ENCODE assay signal across 1 cellular context in genomic region chr2:37376421-37377186, GRCh38.
TF ChIP-seq lines count a peak whose summit lies in the region.

No MANE protein-coding gene starts in this region.

TF ChIP-seq in GM12878, 131 proteins besides CTCF, POLR2A, EP300 and RAD21 (continued from another document and continues in another):
- TF ChIP-seq, protein P1, sequence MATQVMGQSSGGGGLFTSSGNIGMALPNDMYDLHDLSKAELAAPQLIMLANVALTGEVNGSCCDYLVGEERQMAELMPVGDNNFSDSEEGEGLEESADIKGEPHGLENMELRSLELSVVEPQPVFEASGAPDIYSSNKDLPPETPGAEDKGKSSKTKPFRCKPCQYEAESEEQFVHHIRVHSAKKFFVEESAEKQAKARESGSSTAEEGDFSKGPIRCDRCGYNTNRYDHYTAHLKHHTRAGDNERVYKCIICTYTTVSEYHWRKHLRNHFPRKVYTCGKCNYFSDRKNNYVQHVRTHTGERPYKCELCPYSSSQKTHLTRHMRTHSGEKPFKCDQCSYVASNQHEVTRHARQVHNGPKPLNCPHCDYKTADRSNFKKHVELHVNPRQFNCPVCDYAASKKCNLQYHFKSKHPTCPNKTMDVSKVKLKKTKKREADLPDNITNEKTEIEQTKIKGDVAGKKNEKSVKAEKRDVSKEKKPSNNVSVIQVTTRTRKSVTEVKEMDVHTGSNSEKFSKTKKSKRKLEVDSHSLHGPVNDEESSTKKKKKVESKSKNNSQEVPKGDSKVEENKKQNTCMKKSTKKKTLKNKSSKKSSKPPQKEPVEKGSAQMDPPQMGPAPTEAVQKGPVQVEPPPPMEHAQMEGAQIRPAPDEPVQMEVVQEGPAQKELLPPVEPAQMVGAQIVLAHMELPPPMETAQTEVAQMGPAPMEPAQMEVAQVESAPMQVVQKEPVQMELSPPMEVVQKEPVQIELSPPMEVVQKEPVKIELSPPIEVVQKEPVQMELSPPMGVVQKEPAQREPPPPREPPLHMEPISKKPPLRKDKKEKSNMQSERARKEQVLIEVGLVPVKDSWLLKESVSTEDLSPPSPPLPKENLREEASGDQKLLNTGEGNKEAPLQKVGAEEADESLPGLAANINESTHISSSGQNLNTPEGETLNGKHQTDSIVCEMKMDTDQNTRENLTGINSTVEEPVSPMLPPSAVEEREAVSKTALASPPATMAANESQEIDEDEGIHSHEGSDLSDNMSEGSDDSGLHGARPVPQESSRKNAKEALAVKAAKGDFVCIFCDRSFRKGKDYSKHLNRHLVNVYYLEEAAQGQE (IDR thresholded peaks at IDR 0.05; ENCODE audit: low read depth, low read length): no peak
- TF ChIP-seq BACH1 (IDR thresholded peaks at IDR 0.05; ENCODE audit: borderline replicate concordance) (peak; percentile 80; the same call in 1 of the 2 replicates), EGR1 (IDR thresholded peaks at IDR 0.05; ENCODE audit: borderline replicate concordance in 1 of 2, low read depth in 2 of 2, low read length in 2 of 2) (no peak), MTA3 (IDR thresholded peaks at IDR 0.05; ENCODE audit: borderline replicate concordance, low read length) (peak; percentile 92), SKIL (IDR thresholded peaks at IDR 0.05; ENCODE audit: low read depth, poor library complexity, severe bottlenecking) (peak; percentile 100), NFIC (IDR thresholded peaks at IDR 0.05; ENCODE audit: low read depth, low read length) (peak; percentile 97), SIX5 (IDR thresholded peaks at IDR 0.05; ENCODE audit: low read depth, low read length, severe bottlenecking) (no peak), KAT2A (conservative IDR thresholded peaks at IDR 0.05; ENCODE audit: control insufficient read depth, low read depth, low read length) (no peak), STAT3 (IDR thresholded peaks at IDR 0.05; ENCODE audit: low read depth, low read length) (peak; percentile 83), WRNIP1 (IDR thresholded peaks at IDR 0.05; ENCODE audit: borderline replicate concordance, low read depth, low read length) (no peak), MEF2B (IDR thresholded peaks at IDR 0.05; ENCODE audit: partially characterized antibody, poor library complexity, severe bottlenecking) (peak; percentile 93), BRCA1 (IDR thresholded peaks at IDR 0.05; ENCODE audit: low read depth, low read length) (no peak), YY1 (IDR thresholded peaks at IDR 0.05; ENCODE audit: low read depth, low read length) (no peak; the same call in 1 of the 2 replicates), STAT1 (conservative IDR thresholded peaks at IDR 0.05) (no peak), NR2F1 (conservative IDR thresholded peaks at IDR 0.05) (peak; percentile 96), DPF2 (IDR thresholded peaks at IDR 0.05) (peak; percentile 91), MXI1 (IDR thresholded peaks at IDR 0.05; ENCODE audit: low read depth, low read length) (0 out of 2 replicates have a peak, but pooled peaks have one; percentile 55), CBFB (IDR thresholded peaks at IDR 0.05; ENCODE audit: low read depth) (peak; percentile 83; the same call in 1 of the 2 replicates), CBX5 (IDR thresholded peaks at IDR 0.05; ENCODE audit: low read depth) (peak; percentile 79; the same call in 1 of the 2 replicates), SP1 (IDR thresholded peaks at IDR 0.05; ENCODE audit: low read depth, low read length) (peak; percentile 41), CUX1 (IDR thresholded peaks at IDR 0.05; ENCODE audit: insufficient replicate concordance, low read depth, low read length) (no peak), LARP7 (IDR thresholded peaks at IDR 0.05) (no peak), RAD51 (IDR thresholded peaks at IDR 0.05) (peak; percentile 22; the same call in 1 of the 2 replicates), SMAD1 (IDR thresholded peaks at IDR 0.05; ENCODE audit: low read depth, partially characterized antibody) (no peak), NFXL1 (IDR thresholded peaks at IDR 0.05; ENCODE audit: borderline replicate concordance) (no peak), CBX3 (IDR thresholded peaks at IDR 0.05; ENCODE audit: borderline replicate concordance, low read depth) (no peak), PRDM15 (CRISPR knock-in tag; IDR thresholded peaks at IDR 0.05) (no peak), ELK1 (IDR thresholded peaks at IDR 0.05; ENCODE audit: low read depth, low read length) (no peak; the same call in 1 of the 2 replicates), HDGF (IDR thresholded peaks at IDR 0.05) (no peak), ATF7 (IDR thresholded peaks at IDR 0.05; ENCODE audit: low read depth) (peak; percentile 89), RFX5 (IDR thresholded peaks at IDR 0.05; ENCODE audit: low read depth, low read length) (no peak), BMI1 (IDR thresholded peaks at IDR 0.05; ENCODE audit: borderline replicate concordance) (peak; percentile 74)
- TF ChIP-seq, protein P2, sequence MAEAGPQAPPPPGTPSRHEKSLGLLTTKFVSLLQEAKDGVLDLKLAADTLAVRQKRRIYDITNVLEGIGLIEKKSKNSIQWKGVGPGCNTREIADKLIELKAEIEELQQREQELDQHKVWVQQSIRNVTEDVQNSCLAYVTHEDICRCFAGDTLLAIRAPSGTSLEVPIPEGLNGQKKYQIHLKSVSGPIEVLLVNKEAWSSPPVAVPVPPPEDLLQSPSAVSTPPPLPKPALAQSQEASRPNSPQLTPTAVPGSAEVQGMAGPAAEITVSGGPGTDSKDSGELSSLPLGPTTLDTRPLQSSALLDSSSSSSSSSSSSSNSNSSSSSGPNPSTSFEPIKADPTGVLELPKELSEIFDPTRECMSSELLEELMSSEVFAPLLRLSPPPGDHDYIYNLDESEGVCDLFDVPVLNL (IDR thresholded peaks at IDR 0.05; ENCODE audit: low read depth, low read length): no peak
- TF ChIP-seq, protein P3, sequence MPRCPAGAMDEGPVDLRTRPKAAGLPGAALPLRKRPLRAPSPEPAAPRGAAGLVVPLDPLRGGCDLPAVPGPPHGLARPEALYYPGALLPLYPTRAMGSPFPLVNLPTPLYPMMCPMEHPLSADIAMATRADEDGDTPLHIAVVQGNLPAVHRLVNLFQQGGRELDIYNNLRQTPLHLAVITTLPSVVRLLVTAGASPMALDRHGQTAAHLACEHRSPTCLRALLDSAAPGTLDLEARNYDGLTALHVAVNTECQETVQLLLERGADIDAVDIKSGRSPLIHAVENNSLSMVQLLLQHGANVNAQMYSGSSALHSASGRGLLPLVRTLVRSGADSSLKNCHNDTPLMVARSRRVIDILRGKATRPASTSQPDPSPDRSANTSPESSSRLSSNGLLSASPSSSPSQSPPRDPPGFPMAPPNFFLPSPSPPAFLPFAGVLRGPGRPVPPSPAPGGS (IDR thresholded peaks at IDR 0.05; ENCODE audit: borderline replicate concordance, insufficient read depth, low read depth, low read length, poor library complexity, severe bottlenecking): peak; percentile 68
- TF ChIP-seq, protein P4, sequence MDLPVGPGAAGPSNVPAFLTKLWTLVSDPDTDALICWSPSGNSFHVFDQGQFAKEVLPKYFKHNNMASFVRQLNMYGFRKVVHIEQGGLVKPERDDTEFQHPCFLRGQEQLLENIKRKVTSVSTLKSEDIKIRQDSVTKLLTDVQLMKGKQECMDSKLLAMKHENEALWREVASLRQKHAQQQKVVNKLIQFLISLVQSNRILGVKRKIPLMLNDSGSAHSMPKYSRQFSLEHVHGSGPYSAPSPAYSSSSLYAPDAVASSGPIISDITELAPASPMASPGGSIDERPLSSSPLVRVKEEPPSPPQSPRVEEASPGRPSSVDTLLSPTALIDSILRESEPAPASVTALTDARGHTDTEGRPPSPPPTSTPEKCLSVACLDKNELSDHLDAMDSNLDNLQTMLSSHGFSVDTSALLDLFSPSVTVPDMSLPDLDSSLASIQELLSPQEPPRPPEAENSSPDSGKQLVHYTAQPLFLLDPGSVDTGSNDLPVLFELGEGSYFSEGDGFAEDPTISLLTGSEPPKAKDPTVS (IDR thresholded peaks at IDR 0.05; ENCODE audit: low read depth, low read length): no peak
- TF ChIP-seq, protein P5, sequence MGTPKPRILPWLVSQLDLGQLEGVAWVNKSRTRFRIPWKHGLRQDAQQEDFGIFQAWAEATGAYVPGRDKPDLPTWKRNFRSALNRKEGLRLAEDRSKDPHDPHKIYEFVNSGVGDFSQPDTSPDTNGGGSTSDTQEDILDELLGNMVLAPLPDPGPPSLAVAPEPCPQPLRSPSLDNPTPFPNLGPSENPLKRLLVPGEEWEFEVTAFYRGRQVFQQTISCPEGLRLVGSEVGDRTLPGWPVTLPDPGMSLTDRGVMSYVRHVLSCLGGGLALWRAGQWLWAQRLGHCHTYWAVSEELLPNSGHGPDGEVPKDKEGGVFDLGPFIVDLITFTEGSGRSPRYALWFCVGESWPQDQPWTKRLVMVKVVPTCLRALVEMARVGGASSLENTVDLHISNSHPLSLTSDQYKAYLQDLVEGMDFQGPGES (IDR thresholded peaks at IDR 0.05): no peak
